In the genomic region with DNA sequence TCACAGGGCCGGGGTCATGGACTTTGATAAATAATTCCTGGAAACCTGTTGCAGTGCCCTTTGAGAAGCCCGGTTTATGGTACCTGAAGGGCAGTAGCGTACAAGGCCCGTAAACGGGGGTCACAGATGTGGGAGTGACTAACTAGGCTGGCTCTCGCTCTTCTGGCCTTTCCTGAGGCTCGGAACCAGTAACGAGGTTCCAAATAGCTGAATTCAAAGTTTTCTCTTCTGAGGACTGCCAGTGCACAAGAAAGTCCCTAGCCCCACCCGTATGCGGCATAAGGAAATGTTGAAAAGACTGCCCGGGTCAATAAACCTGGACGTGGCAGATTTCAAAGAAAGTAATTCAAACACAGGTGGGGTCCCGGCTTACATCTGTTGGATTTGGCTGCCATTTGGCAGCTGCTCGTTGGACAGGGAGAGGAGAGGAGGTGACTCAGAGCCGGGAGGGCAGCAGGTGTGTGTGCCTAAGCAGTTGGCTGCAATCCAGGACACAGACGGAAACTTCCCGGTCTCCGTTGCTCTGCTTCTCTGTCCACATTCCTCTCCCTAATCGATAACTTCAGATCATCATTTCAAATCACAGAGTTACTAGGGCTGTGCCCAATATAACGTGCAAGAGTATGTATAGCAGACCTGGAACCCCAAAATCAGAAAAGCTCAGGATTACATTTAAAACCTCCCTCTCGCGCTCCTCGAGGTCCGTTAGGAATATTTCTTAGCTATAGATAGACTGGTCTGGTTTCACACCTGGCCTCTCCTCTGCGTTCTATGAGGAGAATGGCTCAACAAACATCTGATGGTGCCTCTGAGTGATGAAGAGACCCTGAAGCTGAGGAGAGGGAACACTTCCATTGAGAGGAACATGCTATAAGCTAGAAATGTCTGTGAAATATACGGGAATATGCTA, we compare ENCODE assay signal across 8 cellular contexts. TPM values are rescaled to one million over a fixed set of nuclear protein-coding genes. Genes with fewer than 3 reads are reported as not detected.
DNase-seq lines count a peak whose midpoint lies in the region; ATAC-seq and TF ChIP-seq lines count a peak whose summit lies in the region.

No MANE protein-coding gene starts in this region.

- peak overlapping the region; percentile 96 for H3K27ac Mint-ChIP-seq in activated CD8-positive, alpha-beta memory T cell treated with anti-CD3 and anti-CD28 coated beads, Interleukin-2, amount 10 ng/mL, durations not matched to agents 7 days and 5 days
- peak overlapping the region; percentile 94 for H3K27ac Mint-ChIP-seq in activated CD8-positive, alpha-beta T cell treated with anti-CD3 and anti-CD28 coated beads, Interleukin-2, amount 10 ng/mL, durations not matched to agents 7 days and 5 days

- CTCF ChIA-PET in activated CD8-positive, alpha-beta memory T cell treated with anti-CD3 and anti-CD28 coated beads, Interleukin-2, amount 10 ng/mL, durations not matched to agents 7 days and 5 days (lab: Charles Lee): interaction anchor here (1.0 to 2.1 kb wide), 3 partner anchors 15 to 650 kb away, joined by 3 to 11 read pairs (median 3); no protein-coding TSS in a partner anchor
- CTCF ChIA-PET in activated CD8-positive, alpha-beta T cell treated with anti-CD3 and anti-CD28 coated beads, Interleukin-2, amount 10 ng/mL, durations not matched to agents 7 days and 5 days (lab: Charles Lee): interaction anchor here (0.8 to 1.9 kb wide), 6 partner anchors 10 to 388 kb away, joined by 3 to 6 read pairs (median 4); no protein-coding TSS in a partner anchor

- H3K9me3 Mint-ChIP-seq in activated CD8-positive, alpha-beta memory T cell treated with anti-CD3 and anti-CD28 coated beads, Interleukin-2, amount 10 ng/mL, durations not matched to agents 7 days and 5 days (ENCODE audit: low read depth): no peaks in the 10 kb centered on the region
- no peaks in the 10 kb centered on the region for H3K9me3 Mint-ChIP-seq in activated CD8-positive, alpha-beta T cell treated with anti-CD3 and anti-CD28 coated beads, Interleukin-2, amount 10 ng/mL, durations not matched to agents 7 days and 5 days (ENCODE audit: insufficient read depth)

- intact Hi-C loops in stomach (cut with DNase I; ENCODE audit: low total_unique reads): no loop called here

- peak overlapping the region; percentile 98 for H3K9ac ChIP-seq in mucosa of stomach (ENCODE audit: low read length)

- peak; percentile 59 for DNase-seq in activated CD8-positive, alpha-beta memory T cell treated with anti-CD3 and anti-CD28 coated beads, Interleukin-2, amount 10 ng/mL, durations not matched to agents 7 days and 5 days
- no peak for DNase-seq in activated CD8-positive, alpha-beta memory T cell treated with anti-CD3 and anti-CD28 coated beads for 24 hours
- DNase-seq in NCI-H345 (lab: John Stamatoyannopoulos, UW) (peak; percentile 73), epithelial cell of prostate (ENCODE audit: low read depth, low spot score) (peak; percentile 64), stomach (peak; percentile 93)
- DNase-seq in activated CD8-positive, alpha-beta T cell treated with anti-CD3 and anti-CD28 coated beads, Interleukin-2, amount 10 ng/mL, durations not matched to agents 7 days and 5 days: peak; percentile 52

- no peaks in the 10 kb centered on the region for H3K9me3 ChIP-seq in mucosa of stomach (ENCODE audit: control insufficient read depth, low read length)
- H3K9me3 ChIP-seq in stomach: no peaks in the 10 kb centered on the region

- no peak for TF ChIP-seq CTCF in stomach (IDR thresholded peaks at IDR 0.05)

- H3K27me3 ChIP-seq in mucosa of stomach (ENCODE audit: control insufficient read depth, insufficient read depth, low read length): no peaks in the 10 kb centered on the region
- no peaks in the 10 kb centered on the region for H3K27me3 ChIP-seq in stomach

- ATAC-seq in activated CD8-positive, alpha-beta memory T cell treated with anti-CD3 and anti-CD28 coated beads, Interleukin-2, amount 10 ng/mL, durations not matched to agents 7 days and 5 days: peak; percentile 2
- peak; percentile 31 for ATAC-seq in HG03066 (IDR thresholded peaks at IDR 0.05; ENCODE audit: low read depth, unreplicated experiment)
- ATAC-seq in activated CD8-positive, alpha-beta T cell treated with anti-CD3 and anti-CD28 coated beads, Interleukin-2, amount 10 ng/mL, durations not matched to agents 7 days and 5 days: peak; percentile 5

- H3K36me3 Mint-ChIP-seq in activated CD8-positive, alpha-beta memory T cell treated with anti-CD3 and anti-CD28 coated beads, Interleukin-2, amount 10 ng/mL, durations not matched to agents 7 days and 5 days: peaks cover 12% of the 10 kb centered on the region
- peaks cover 12% of the 10 kb centered on the region for H3K36me3 Mint-ChIP-seq in activated CD8-positive, alpha-beta T cell treated with anti-CD3 and anti-CD28 coated beads, Interleukin-2, amount 10 ng/mL, durations not matched to agents 7 days and 5 days (ENCODE audit: low read depth)

- H3K27ac ChIP-seq in epithelial cell of prostate (peak overlapping the region; percentile 76), stomach (peak overlapping the region; percentile 91 to 98 (median 97))

- no peaks in the 10 kb centered on the region for H3K27me3 Mint-ChIP-seq in activated CD8-positive, alpha-beta memory T cell treated with anti-CD3 and anti-CD28 coated beads, Interleukin-2, amount 10 ng/mL, durations not matched to agents 7 days and 5 days
- no peaks in the 10 kb centered on the region for H3K27me3 Mint-ChIP-seq in activated CD8-positive, alpha-beta T cell treated with anti-CD3 and anti-CD28 coated beads, Interleukin-2, amount 10 ng/mL, durations not matched to agents 7 days and 5 days (ENCODE audit: low read depth)

- WGBS in stomach, 5 donors: 9 to 16% (median 14%) methylated on average over 26 of the region's 26 CpGs

- H3K4me3 Mint-ChIP-seq in activated CD8-positive, alpha-beta memory T cell treated with anti-CD3 and anti-CD28 coated beads, Interleukin-2, amount 10 ng/mL, durations not matched to agents 7 days and 5 days: peak overlapping the region; percentile 87
- H3K4me3 Mint-ChIP-seq in activated CD8-positive, alpha-beta T cell treated with anti-CD3 and anti-CD28 coated beads, Interleukin-2, amount 10 ng/mL, durations not matched to agents 7 days and 5 days: peak overlapping the region; percentile 94

- peak overlapping the region; percentile 90 for H3K4me3 ChIP-seq in mucosa of stomach (ENCODE audit: low read length)
- H3K4me3 ChIP-seq in stomach: peak overlapping the region; percentile 71 to 97 (median 93)

- no peak for TF ChIP-seq EP300 in stomach (IDR thresholded peaks at IDR 0.05)

- H3K36me3 ChIP-seq in mucosa of stomach (ENCODE audit: control insufficient read depth, insufficient read depth, low read length): no peaks in the 10 kb centered on the region
- H3K36me3 ChIP-seq in stomach: peaks cover 0 to 22% (median 17%) of the 10 kb centered on the region in 4 donors

- H3K4me1 ChIP-seq in mucosa of stomach (ENCODE audit: control insufficient read depth, insufficient read depth, low read length) (peaks cover 35% of the 10 kb centered on the region), stomach (peaks cover 11 to 60% (median 32%) of the 10 kb centered on the region in 4 donors)

- POLR2A ChIA-PET in activated CD8-positive, alpha-beta T cell treated with anti-CD3 and anti-CD28 coated beads, Interleukin-2, amount 10 ng/mL, durations not matched to agents 7 days and 5 days (lab: Charles Lee): interaction anchor here (0.6 kb wide), 1 partner anchor 14 kb away, joined by 3 read pairs; no protein-coding TSS in a partner anchor

- peaks cover 40% of the 10 kb centered on the region for H3K4me1 Mint-ChIP-seq in activated CD8-positive, alpha-beta memory T cell treated with anti-CD3 and anti-CD28 coated beads, Interleukin-2, amount 10 ng/mL, durations not matched to agents 7 days and 5 days
- H3K4me1 Mint-ChIP-seq in activated CD8-positive, alpha-beta T cell treated with anti-CD3 and anti-CD28 coated beads, Interleukin-2, amount 10 ng/mL, durations not matched to agents 7 days and 5 days (ENCODE audit: low read depth): peaks cover 43% of the 10 kb centered on the region

- TF ChIP-seq POLR2A in stomach (IDR thresholded peaks at IDR 0.05): no peak

RNA-seq across cellular contexts. Expression of a gene that starts 0.8 kb away (rescaled TPM):
- 10 to 100 TPM; 28.2 to 36.9 TPM for total RNA-seq in activated CD8-positive, alpha-beta memory T cell treated with anti-CD3 and anti-CD28 coated beads, Interleukin-2, amount 10 ng/mL, durations not matched to agents 7 days and 5 days
- total RNA-seq in activated CD8-positive, alpha-beta T cell treated with anti-CD3 and anti-CD28 coated beads, Interleukin-2, amount 10 ng/mL, durations not matched to agents 7 days and 5 days: 10 to 100 TPM; 30.3 to 38.5 TPM
- 100 to 1,000 TPM in 4 of 5 donors, 10 to 100 TPM in 1; 84.6 to 262 (median 143) TPM for total RNA-seq in stomach
- polyA plus RNA-seq in stomach: 100 to 1,000 TPM in 1 of 3 donors, 10 to 100 TPM in 2; 83.7 to 136 (median 92.3) TPM
